1 cellular context compared by ENCODE assay signal in genomic region chr17:43906951-43907424, GRCh38.
TF ChIP-seq lines count a peak whose summit lies in the region.

No MANE protein-coding gene starts in this region.

TF ChIP-seq in HepG2, 621 proteins besides CTCF, POLR2A, EP300 and RAD21 (continues in another document):
- TF ChIP-seq RARG (CRISPR knock-in tag; IDR thresholded peaks at IDR 0.05; ENCODE audit: low read depth) (no peak), ZFP91 (CRISPR knock-in tag; IDR thresholded peaks at IDR 0.05; ENCODE audit: borderline replicate concordance) (no peak), PATZ1 (CRISPR knock-in tag; IDR thresholded peaks at IDR 0.05) (0 out of 2 replicates have a peak, but pooled peaks have one; percentile 17), PHB2 (IDR thresholded peaks at IDR 0.05; ENCODE audit: partially characterized antibody) (no peak), CBX5 (CRISPR knock-in tag; IDR thresholded peaks at IDR 0.05; ENCODE audit: borderline replicate concordance) (no peak), ATF7 (IDR thresholded peaks at IDR 0.05) (no peak), ATF7 (CRISPR knock-in tag; IDR thresholded peaks at IDR 0.05) (no peak), ZBTB44 (CRISPR knock-in tag; IDR thresholded peaks at IDR 0.05) (no peak), SALL1 (CRISPR knock-in tag; IDR thresholded peaks at IDR 0.05) (peak; percentile 8; the same call in 1 of the 2 replicates), ZBTB7B (CRISPR knock-in tag; IDR thresholded peaks at IDR 0.05) (peak; percentile 20; the same call in 1 of the 2 replicates), SUZ12 (IDR thresholded peaks at IDR 0.05; ENCODE audit: low read depth, low read length) (no peak), CEBPB (IDR thresholded peaks at IDR 0.05; ENCODE audit: borderline replicate concordance, low read depth, low read length) (peak; percentile 14; the same call in 1 of the 2 replicates), ZSCAN5A (CRISPR knock-in tag; IDR thresholded peaks at IDR 0.05; ENCODE audit: borderline replicate concordance) (no peak), HDAC6 (IDR thresholded peaks at IDR 0.05; ENCODE audit: low read depth, low read length) (no peak), HIVEP1 (CRISPR knock-in tag; IDR thresholded peaks at IDR 0.05) (no peak), HES4 (CRISPR knock-in tag; IDR thresholded peaks at IDR 0.05; ENCODE audit: borderline replicate concordance) (peak; percentile 35; the same call in 1 of the 2 replicates), ZNF264 (CRISPR knock-in tag; IDR thresholded peaks at IDR 0.05) (no peak), ZNF354B (CRISPR knock-in tag; IDR thresholded peaks at IDR 0.05) (no peak), RNF219 (CRISPR knock-in tag; IDR thresholded peaks at IDR 0.05) (no peak), KDM1A (CRISPR knock-in tag; IDR thresholded peaks at IDR 0.05) (no peak), ZNF691 (CRISPR knock-in tag; IDR thresholded peaks at IDR 0.05; ENCODE audit: borderline replicate concordance, low read depth) (no peak), MTA1 (CRISPR knock-in tag; IDR thresholded peaks at IDR 0.05; ENCODE audit: borderline replicate concordance) (no peak), ARID3A (IDR thresholded peaks at IDR 0.05; ENCODE audit: low read depth, low read length) (no peak), ZNF414 (CRISPR knock-in tag; IDR thresholded peaks at IDR 0.05) (no peak), ARNTL (CRISPR knock-in tag; IDR thresholded peaks at IDR 0.05) (no peak), ZNF878 (CRISPR knock-in tag; IDR thresholded peaks at IDR 0.05) (no peak), REL (CRISPR knock-in tag; conservative IDR thresholded peaks at IDR 0.05) (no peak), ZNF775 (CRISPR knock-in tag; IDR thresholded peaks at IDR 0.05; ENCODE audit: borderline replicate concordance) (no peak), ZNF891 (CRISPR knock-in tag; IDR thresholded peaks at IDR 0.05) (no peak), SRSF1 (optimal IDR thresholded peaks at IDR 0.05; ENCODE audit: low read depth, low read length) (peak; percentile 31), PLRG1 (conservative IDR thresholded peaks at IDR 0.05) (no peak), HMGA1 (CRISPR knock-in tag; conservative IDR thresholded peaks at IDR 0.05) (no peak)
- TF ChIP-seq, protein P1, sequence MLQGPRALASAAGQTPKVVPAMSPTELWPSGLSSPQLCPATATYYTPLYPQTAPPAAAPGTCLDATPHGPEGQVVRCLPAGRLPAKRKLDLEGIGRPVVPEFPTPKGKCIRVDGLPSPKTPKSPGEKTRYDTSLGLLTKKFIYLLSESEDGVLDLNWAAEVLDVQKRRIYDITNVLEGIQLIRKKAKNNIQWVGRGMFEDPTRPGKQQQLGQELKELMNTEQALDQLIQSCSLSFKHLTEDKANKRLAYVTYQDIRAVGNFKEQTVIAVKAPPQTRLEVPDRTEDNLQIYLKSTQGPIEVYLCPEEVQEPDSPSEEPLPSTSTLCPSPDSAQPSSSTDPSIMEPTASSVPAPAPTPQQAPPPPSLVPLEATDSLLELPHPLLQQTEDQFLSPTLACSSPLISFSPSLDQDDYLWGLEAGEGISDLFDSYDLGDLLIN (CRISPR knock-in tag; IDR thresholded peaks at IDR 0.05; ENCODE audit: borderline replicate concordance) = no peak
- TF ChIP-seq, protein P2, sequence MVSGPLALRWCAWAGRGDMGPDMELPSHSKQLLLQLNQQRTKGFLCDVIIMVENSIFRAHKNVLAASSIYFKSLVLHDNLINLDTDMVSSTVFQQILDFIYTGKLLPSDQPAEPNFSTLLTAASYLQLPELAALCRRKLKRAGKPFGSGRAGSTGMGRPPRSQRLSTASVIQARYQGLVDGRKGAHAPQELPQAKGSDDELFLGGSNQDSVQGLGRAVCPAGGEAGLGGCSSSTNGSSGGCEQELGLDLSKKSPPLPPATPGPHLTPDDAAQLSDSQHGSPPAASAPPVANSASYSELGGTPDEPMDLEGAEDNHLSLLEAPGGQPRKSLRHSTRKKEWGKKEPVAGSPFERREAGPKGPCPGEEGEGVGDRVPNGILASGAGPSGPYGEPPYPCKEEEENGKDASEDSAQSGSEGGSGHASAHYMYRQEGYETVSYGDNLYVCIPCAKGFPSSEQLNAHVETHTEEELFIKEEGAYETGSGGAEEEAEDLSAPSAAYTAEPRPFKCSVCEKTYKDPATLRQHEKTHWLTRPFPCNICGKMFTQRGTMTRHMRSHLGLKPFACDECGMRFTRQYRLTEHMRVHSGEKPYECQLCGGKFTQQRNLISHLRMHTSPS (CRISPR knock-in tag; IDR thresholded peaks at IDR 0.05; ENCODE audit: low read depth) = no peak
- TF ChIP-seq, protein P3, sequence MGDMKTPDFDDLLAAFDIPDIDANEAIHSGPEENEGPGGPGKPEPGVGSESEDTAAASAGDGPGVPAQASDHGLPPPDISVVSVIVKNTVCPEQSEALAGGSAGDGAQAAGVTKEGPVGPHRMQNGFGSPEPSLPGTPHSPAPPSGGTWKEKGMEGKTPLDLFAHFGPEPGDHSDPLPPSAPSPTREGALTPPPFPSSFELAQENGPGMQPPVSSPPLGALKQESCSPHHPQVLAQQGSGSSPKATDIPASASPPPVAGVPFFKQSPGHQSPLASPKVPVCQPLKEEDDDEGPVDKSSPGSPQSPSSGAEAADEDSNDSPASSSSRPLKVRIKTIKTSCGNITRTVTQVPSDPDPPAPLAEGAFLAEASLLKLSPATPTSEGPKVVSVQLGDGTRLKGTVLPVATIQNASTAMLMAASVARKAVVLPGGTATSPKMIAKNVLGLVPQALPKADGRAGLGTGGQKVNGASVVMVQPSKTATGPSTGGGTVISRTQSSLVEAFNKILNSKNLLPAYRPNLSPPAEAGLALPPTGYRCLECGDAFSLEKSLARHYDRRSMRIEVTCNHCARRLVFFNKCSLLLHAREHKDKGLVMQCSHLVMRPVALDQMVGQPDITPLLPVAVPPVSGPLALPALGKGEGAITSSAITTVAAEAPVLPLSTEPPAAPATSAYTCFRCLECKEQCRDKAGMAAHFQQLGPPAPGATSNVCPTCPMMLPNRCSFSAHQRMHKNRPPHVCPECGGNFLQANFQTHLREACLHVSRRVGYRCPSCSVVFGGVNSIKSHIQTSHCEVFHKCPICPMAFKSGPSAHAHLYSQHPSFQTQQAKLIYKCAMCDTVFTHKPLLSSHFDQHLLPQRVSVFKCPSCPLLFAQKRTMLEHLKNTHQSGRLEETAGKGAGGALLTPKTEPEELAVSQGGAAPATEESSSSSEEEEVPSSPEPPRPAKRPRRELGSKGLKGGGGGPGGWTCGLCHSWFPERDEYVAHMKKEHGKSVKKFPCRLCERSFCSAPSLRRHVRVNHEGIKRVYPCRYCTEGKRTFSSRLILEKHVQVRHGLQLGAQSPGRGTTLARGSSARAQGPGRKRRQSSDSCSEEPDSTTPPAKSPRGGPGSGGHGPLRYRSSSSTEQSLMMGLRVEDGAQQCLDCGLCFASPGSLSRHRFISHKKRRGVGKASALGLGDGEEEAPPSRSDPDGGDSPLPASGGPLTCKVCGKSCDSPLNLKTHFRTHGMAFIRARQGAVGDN (CRISPR knock-in tag; IDR thresholded peaks at IDR 0.05) = peak; percentile 18; the same call in 1 of the 2 replicates
